Comparison of ENCODE assay signal across 13 cellular contexts in the genomic region with DNA sequence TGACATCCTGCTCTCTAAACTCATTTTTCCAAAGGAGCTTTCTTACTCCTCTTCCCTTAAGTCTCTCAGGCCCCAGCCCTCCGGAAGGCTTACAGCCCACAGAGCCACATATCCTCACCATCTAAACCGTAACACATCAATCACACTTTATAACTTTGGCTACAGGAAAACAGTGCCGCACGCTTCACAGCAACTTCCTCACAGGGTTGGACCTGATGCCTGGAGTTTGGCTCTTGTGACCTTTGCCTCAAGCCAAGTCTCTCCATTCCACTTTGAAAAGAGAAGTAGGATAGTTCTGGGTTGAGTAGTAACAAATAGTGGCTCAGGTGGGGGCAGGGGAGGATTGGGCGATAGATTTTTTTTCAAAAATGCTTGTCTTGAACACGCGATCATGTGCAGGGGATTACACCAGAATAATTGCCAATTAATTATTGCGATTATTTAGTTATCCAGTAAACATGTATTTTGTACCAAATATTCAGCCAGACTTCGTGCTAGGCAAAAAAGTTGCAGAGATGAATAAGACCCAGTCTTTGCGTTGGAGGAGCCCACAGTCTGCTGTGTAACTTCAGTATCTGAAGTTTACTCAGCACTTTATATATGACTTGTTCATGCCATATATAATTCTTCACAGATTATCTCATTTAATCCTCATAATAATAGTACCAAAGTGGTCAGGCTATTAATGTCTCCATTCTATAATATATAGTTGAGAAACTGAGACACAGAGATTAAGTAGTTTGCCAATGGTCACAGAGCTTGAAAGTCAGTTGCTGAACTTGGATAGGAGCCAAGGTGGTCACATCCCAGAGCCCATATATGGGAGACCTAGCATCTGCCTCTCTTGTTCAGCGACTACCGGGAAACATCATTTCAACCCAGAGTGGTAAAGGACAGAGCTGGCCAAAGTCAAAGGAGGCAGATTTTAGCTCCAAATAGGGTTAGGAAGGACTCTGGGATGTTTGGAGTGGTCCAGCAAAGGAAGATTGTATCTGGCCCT. TPM values are rescaled to one million over a fixed set of nuclear protein-coding genes. Genes with fewer than 3 reads are reported as not detected.
DNase-seq lines count a peak whose midpoint lies in the region; ATAC-seq and TF ChIP-seq lines count a peak whose summit lies in the region.
"Had no signal": no experiment of that assay in that cellular context is flagged by ENCODE, and none has a peak within 500 bp of the region (broad histone marks: within the 10 kb centered on the region; RNA-seq: fewer than 3 reads in every experiment).

No MANE protein-coding gene starts in this region.

- peak overlapping the region; percentile 13 to 79 for H3K27ac ChIP-seq in aorta (ENCODE audit: low read depth in 1 of 2, low read length in 2 of 2)
- no peak overlapping the region for H3K27ac ChIP-seq in SK-N-SH (ENCODE audit: low read depth in 2 of 2, low read length in 1 of 2)
- H3K27ac ChIP-seq: foreskin keratinocyte, SJCRH30 had no signal

- peak overlapping the region; percentile 84 to 86 for H3K4me3 Mint-ChIP-seq in effector memory CD8-positive, alpha-beta T cell

- no peak overlapping the region for H3K9ac ChIP-seq in SK-N-SH

- peaks cover 95 to 99% of the 10 kb centered on the region in 2 donors for H3K27me3 Mint-ChIP-seq in effector memory CD8-positive, alpha-beta T cell

- peaks cover 25% of the 10 kb centered on the region for H3K36me3 Mint-ChIP-seq in effector memory CD8-positive, alpha-beta T cell (ENCODE audit: insufficient read depth)

- no peak overlapping the region for H3K4me2 ChIP-seq in SK-N-SH

- POLR2A ChIA-PET in SK-N-SH (lab: Yijun Ruan, JAX), result no interaction called here

- CTCF ChIA-PET in SK-N-SH (lab: Yijun Ruan, JAX), result interaction anchor here (1.5 to 2.5 kb wide), 3 partner anchors 82 to 429 kb away, joined by 3 to 8 read pairs (median 7); no protein-coding TSS in a partner anchor

- no peaks in the 10 kb centered on the region for H3K9me3 Mint-ChIP-seq in effector memory CD8-positive, alpha-beta T cell

- peaks cover 25% of the 10 kb centered on the region for H3K79me2 ChIP-seq in SK-N-SH (ENCODE audit: insufficient read depth)

- no peak overlapping the region for H2AFZ ChIP-seq in SK-N-SH (ENCODE audit: low read depth)

- TF ChIP-seq CTCF in SK-N-SH (IDR thresholded peaks at IDR 0.05), result no peak

- 60 to 63% methylated on average over 12 of the region's 12 CpGs for WGBS in aorta, 2 donors
- WGBS in SK-N-SH (ENCODE audit: low lambda C conversion rate), result 94% methylated on average over 12 of the region's 12 CpGs

- no peaks in the 10 kb centered on the region for H3K9me3 ChIP-seq in aorta (ENCODE audit: control insufficient read depth, low read length)
- no peaks in the 10 kb centered on the region for H3K9me3 ChIP-seq in SK-N-SH
- H3K9me3 ChIP-seq: sigmoid colon, SJCRH30 had no signal

- H3F3A ChIP-seq in SK-N-SH (replicated peaks; ENCODE audit: insufficient read depth), result peaks cover 3% of the 10 kb centered on the region

- no peak for TF ChIP-seq RAD21 in SK-N-SH (IDR thresholded peaks at IDR 0.05; ENCODE audit: low read length)

- no peaks in the 10 kb centered on the region for H3K36me3 ChIP-seq in aorta (ENCODE audit: control insufficient read depth in 1 of 2, insufficient read depth in 2 of 2, low read length in 1 of 2)
- no peaks in the 10 kb centered on the region for H3K36me3 ChIP-seq in SK-N-SH (replicated peaks in 1 of 2; ENCODE audit: control insufficient read depth in 1 of 2, insufficient read depth in 2 of 2, low read length in 1 of 2)
- H3K36me3 ChIP-seq: sigmoid colon, SJCRH30 had no signal

- intact Hi-C loops in aorta (cut with DNase I), result no loop called here

- H3K27me3 ChIP-seq in aorta (ENCODE audit: control insufficient read depth in 1 of 2, insufficient read depth in 2 of 2, low read length in 1 of 2) (no peaks in the 10 kb centered on the region), SK-N-SH (ENCODE audit: insufficient read depth) (no peaks in the 10 kb centered on the region; the same call in 1 of the 2 replicates)
- H3K27me3 ChIP-seq: foreskin keratinocyte, SJCRH30 had no signal

- H3K4me1 Mint-ChIP-seq in effector memory CD8-positive, alpha-beta T cell (ENCODE audit: low read depth in 2 of 2), result peaks cover 34 to 35% of the 10 kb centered on the region in 2 donors

- no peaks in the 10 kb centered on the region for H3K9me2 ChIP-seq in SK-N-SH

- no peak overlapping the region for H3K27ac Mint-ChIP-seq in effector memory CD8-positive, alpha-beta T cell

- ATAC-seq in effector memory CD8-positive, alpha-beta T cell (replicated peaks), result no peak
- ATAC-seq in aorta (ENCODE audit: low FRiP score), result no peak
- no peak for ATAC-seq in GM21367 (IDR thresholded peaks at IDR 0.05; ENCODE audit: unreplicated experiment)
- ATAC-seq: foreskin keratinocyte, left ventricle myocardium superior had no signal

- TF ChIP-seq EP300 in SK-N-SH (IDR thresholded peaks at IDR 0.05; ENCODE audit: borderline replicate concordance in 1 of 2, low read depth in 1 of 2, low read length in 1 of 2), result no peak

- no peaks in the 10 kb centered on the region for H4K20me1 ChIP-seq in SK-N-SH (ENCODE audit: insufficient read depth)

- peak; percentile 21 for DNase-seq in stimulated activated CD4-positive, alpha-beta T cell treated with anti-CD3 and anti-CD28 coated beads, Interleukin-4, amount 100 ng/mL, for 24 hours
- no peak for DNase-seq in stimulated activated CD4-positive, alpha-beta T cell treated with anti-CD3 and anti-CD28 coated beads, Interleukin-4, amount 100 ng/mL, for 4 hours
- peak; percentile 30 for DNase-seq in OCI-M1 (lab: John Stamatoyannopoulos, UW)
- no peak for DNase-seq in effector memory CD8-positive, alpha-beta T cell
- peak in 1 of 2 donors; percentile 62 for DNase-seq in aorta
- no peak for DNase-seq in NCI-H526 treated with DMSO at 0.1 percent for 48 hours (lab: John Stamatoyannopoulos, UW)
- no peak for DNase-seq in SK-N-SH
- DNase-seq: foreskin keratinocyte, left ventricle myocardium superior, NCI-H2029, sigmoid colon had no signal

- H3K4me1 ChIP-seq in aorta (ENCODE audit: control insufficient read depth in 1 of 2, insufficient read depth in 2 of 2, low read length in 2 of 2) (no peaks in the 10 kb centered on the region), SK-N-SH (ENCODE audit: control insufficient read depth in 1 of 2, insufficient read depth in 2 of 2, low read depth in 1 of 2, low read length in 1 of 2) (peaks cover 12 to 18% of the 10 kb centered on the region in 2 experiments)

- no peak overlapping the region for H3K4me3 ChIP-seq in aorta (ENCODE audit: low read length in 2 of 2)
- no peak overlapping the region for H3K4me3 ChIP-seq in SK-N-SH (ENCODE audit: low read depth in 2 of 2, low read length in 1 of 2)

TF ChIP-seq in SK-N-SH, 30 proteins besides CTCF, POLR2A, EP300 and RAD21:
- no peak for TF ChIP-seq FOXM1 (IDR thresholded peaks at IDR 0.05; ENCODE audit: low read depth)
- TF ChIP-seq CHD2 (IDR thresholded peaks at IDR 0.05; ENCODE audit: low read length, partially characterized antibody), result no peak
- TF ChIP-seq ELF1 (IDR thresholded peaks at IDR 0.05), result no peak
- TF ChIP-seq, protein P1, sequence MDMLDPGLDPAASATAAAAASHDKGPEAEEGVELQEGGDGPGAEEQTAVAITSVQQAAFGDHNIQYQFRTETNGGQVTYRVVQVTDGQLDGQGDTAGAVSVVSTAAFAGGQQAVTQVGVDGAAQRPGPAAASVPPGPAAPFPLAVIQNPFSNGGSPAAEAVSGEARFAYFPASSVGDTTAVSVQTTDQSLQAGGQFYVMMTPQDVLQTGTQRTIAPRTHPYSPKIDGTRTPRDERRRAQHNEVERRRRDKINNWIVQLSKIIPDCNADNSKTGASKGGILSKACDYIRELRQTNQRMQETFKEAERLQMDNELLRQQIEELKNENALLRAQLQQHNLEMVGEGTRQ (IDR thresholded peaks at IDR 0.05; ENCODE audit: borderline replicate concordance, low read depth, low read length), result no peak
- TF ChIP-seq NFIC (IDR thresholded peaks at IDR 0.05; ENCODE audit: borderline replicate concordance), result no peak
- TF ChIP-seq, protein P2, sequence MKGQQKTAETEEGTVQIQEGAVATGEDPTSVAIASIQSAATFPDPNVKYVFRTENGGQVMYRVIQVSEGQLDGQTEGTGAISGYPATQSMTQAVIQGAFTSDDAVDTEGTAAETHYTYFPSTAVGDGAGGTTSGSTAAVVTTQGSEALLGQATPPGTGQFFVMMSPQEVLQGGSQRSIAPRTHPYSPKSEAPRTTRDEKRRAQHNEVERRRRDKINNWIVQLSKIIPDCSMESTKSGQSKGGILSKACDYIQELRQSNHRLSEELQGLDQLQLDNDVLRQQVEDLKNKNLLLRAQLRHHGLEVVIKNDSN (IDR thresholded peaks at IDR 0.05; ENCODE audit: borderline replicate concordance, low read depth), result no peak
- TF ChIP-seq EZH2phosphoT487 (IDR thresholded peaks at IDR 0.05; ENCODE audit: borderline replicate concordance, low read depth), result no peak
- TF ChIP-seq SIN3A (IDR thresholded peaks at IDR 0.05; ENCODE audit: borderline replicate concordance, low read depth, low read length), result no peak
- no peak for TF ChIP-seq GATA2 (CRISPR knock-in tag; IDR thresholded peaks at IDR 0.05)
- TF ChIP-seq TAF1 (IDR thresholded peaks at IDR 0.05; ENCODE audit: borderline replicate concordance, low read depth, low read length), result no peak
- TF ChIP-seq POLR2AphosphoS5 (IDR thresholded peaks at IDR 0.05; ENCODE audit: low read depth, low read length), result no peak
- TF ChIP-seq RFX5 (IDR thresholded peaks at IDR 0.05; ENCODE audit: low read length), result no peak

RNA-seq across cellular contexts. Expression of a gene that starts 2.4 kb away (rescaled TPM):
- 10 to 100 TPM; 25.5 to 34.0 TPM for total RNA-seq in aorta
- polyA plus RNA-seq in aorta (1 to 10 TPM; 7.6 to 8.7 TPM), SK-N-SH (2012; rRNA removed) (17.4 and 20.9 TPM in 2 replicates)
- polyA plus RNA-seq in SK-N-SH (2012; cell fraction: cytosol; rRNA removed), result 19.9 and 21.8 TPM in 2 replicates
- 19.7 and 23.2 TPM in 2 replicates for polyA plus RNA-seq in SK-N-SH (2012; cell fraction: nucleus; rRNA removed)

Comparison
In these comparisons a context has a peak if more than half of its experiments do, and no peak if none do; other contexts are left out.
1. DNase-seq: peak in stimulated activated CD4-positive, alpha-beta T cell treated with anti-CD3 and anti-CD28 coated beads, Interleukin-4, amount 100 ng/mL, for 24 hours (single experiment) and OCI-M1 (single experiment); none in stimulated activated CD4-positive, alpha-beta T cell treated with anti-CD3 and anti-CD28 coated beads, Interleukin-4, amount 100 ng/mL, for 4 hours (0 of 2), effector memory CD8-positive, alpha-beta T cell (0 of 3), NCI-H526 treated with DMSO at 0.1 percent for 48 hours (single experiment) and SK-N-SH (single experiment).
2. H3K27ac ChIP-seq: peak in aorta (2 of 2); none in SK-N-SH (0 of 2).